In the genomic region with DNA sequence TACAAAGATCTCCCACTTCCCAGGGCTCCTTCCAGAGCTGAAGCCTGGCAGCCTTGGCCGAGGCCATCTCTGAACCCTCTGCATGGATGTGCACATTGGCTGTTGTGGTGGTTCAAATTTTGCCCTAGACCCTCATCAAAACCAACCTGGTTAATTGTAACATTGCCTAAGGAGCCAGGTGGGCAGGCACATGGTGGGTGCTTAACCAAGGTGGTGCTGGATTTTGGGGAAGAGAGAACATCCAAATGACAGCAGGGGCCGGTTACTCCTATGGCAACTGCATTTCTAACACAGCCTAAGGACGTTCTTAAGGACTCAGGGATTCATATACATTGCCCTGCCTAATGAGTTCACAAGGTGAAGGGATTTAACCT, we compare ENCODE assay signal across 1 cellular context.
TF ChIP-seq lines count a peak whose summit lies in the region.

No MANE protein-coding gene starts in this region.

TF ChIP-seq in IMR-90, 13 proteins besides CTCF, POLR2A, EP300 and RAD21 (continued from another document):
- TF ChIP-seq, protein P1, sequence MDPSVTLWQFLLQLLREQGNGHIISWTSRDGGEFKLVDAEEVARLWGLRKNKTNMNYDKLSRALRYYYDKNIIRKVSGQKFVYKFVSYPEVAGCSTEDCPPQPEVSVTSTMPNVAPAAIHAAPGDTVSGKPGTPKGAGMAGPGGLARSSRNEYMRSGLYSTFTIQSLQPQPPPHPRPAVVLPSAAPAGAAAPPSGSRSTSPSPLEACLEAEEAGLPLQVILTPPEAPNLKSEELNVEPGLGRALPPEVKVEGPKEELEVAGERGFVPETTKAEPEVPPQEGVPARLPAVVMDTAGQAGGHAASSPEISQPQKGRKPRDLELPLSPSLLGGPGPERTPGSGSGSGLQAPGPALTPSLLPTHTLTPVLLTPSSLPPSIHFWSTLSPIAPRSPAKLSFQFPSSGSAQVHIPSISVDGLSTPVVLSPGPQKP (IDR thresholded peaks at IDR 0.05; ENCODE audit: borderline replicate concordance, low read depth, low read length), result no peak
- TF ChIP-seq NFE2L2 (IDR thresholded peaks at IDR 0.05; ENCODE audit: low read depth, low read length), result no peak
- no peak for TF ChIP-seq CEBPB (IDR thresholded peaks at IDR 0.05; ENCODE audit: low read depth, low read length)
- TF ChIP-seq MAZ (IDR thresholded peaks at IDR 0.05; ENCODE audit: borderline replicate concordance, low read depth, low read length), result no peak
- no peak for TF ChIP-seq SMC3 (IDR thresholded peaks at IDR 0.05; ENCODE audit: low read depth, low read length)
- TF ChIP-seq RCOR1 (IDR thresholded peaks at IDR 0.05; ENCODE audit: insufficient replicate concordance, low read length), result no peak
- no peak for TF ChIP-seq BHLHE40 (IDR thresholded peaks at IDR 0.05; ENCODE audit: low read depth, low read length)
- no peak for TF ChIP-seq CHD1 (IDR thresholded peaks at IDR 0.05; ENCODE audit: low read depth, low read length)
